In the genomic region with DNA sequence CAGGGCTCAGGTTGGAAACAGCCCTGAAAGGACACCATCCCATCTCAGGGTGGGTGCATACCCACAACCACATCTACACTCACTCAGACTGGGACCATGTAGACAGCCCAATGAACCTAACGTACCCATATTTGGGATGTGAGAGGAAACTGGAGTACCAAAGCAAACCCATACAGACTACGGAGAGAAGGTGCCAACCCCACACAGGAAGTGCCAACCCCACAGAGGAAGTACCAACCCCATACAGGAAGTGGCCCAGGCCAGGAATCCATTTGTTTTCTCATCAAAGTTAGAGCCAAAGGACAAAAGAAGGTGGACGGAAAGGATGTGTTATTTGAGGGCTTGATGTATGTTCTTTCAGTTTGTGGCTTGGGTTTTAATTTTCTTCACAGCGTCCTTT, we compare ENCODE assay signal across 17 cellular contexts. TPM values are rescaled to one million over a fixed set of nuclear protein-coding genes. Genes with fewer than 3 reads are reported as not detected.
DNase-seq lines count a peak whose midpoint lies in the region; ATAC-seq and TF ChIP-seq lines count a peak whose summit lies in the region.
"Had no signal": no experiment of that assay in that cellular context is flagged by ENCODE, and none has a peak within 500 bp of the region (broad histone marks: within the 10 kb centered on the region; RNA-seq: fewer than 3 reads in every experiment).

No MANE protein-coding gene starts in this region.

- H3K4me1 Mint-ChIP-seq in CD4-positive, alpha-beta memory T cell = peaks cover 7 to 16% (median 10%) of the 10 kb centered on the region in 4 donors
- H3K4me1 Mint-ChIP-seq in activated T-cell treated with anti-CD3 and anti-CD28 coated beads, Interleukin-2, amount 50 U/mL, for 4 hours (ENCODE audit: low read depth) = peaks cover 10% of the 10 kb centered on the region

- peak overlapping the region in 5 of 7 donors; percentile 4 to 36 (median 17) for H3K27ac Mint-ChIP-seq in CD4-positive, alpha-beta memory T cell

- H3K4me1 ChIP-seq in CD4-positive, alpha-beta memory T cell (ENCODE audit: insufficient read depth, low read length) = peaks cover 11% of the 10 kb centered on the region
- H3K4me1 ChIP-seq in breast epithelium = no peaks in the 10 kb centered on the region
- H3K4me1 ChIP-seq: thyroid gland had no signal

- no peaks in the 10 kb centered on the region for H3K36me3 ChIP-seq in CD4-positive, alpha-beta memory T cell (ENCODE audit: insufficient read depth, low read length)
- H3K36me3 ChIP-seq in breast epithelium = no peaks in the 10 kb centered on the region
- H3K36me3 ChIP-seq: thyroid gland had no signal

- CTCF ChIA-PET in CD4-positive, alpha-beta memory T cell (lab: Charles Lee; ENCODE audit: partially characterized antibody) = no interaction called here

- peak; percentile 9 to 40 (median 18) for DNase-seq in CD4-positive, alpha-beta memory T cell
- DNase-seq in HT1080 (ENCODE audit: low read depth) (peak; percentile 28), sciatic nerve (ENCODE audit: low spot score) (no peak), amygdala (lab: John Stamatoyannopoulos, UW) (no peak), LoVo (ENCODE audit: low spot score) (no peak), breast epithelium (ENCODE audit: low spot score in 2 of 2) (no peak)
- no peak for DNase-seq in activated T-cell treated with anti-CD3 and anti-CD28 coated beads, Interleukin-2, amount 50 U/mL, for 4 hours
- DNase-seq: glutamatergic neuron, H7, NCI-H524 treated with DMSO at 0.1 percent for 48 hours, small intestine, thyroid gland had no signal

- H3K27me3 Mint-ChIP-seq in CD4-positive, alpha-beta memory T cell = no peaks in the 10 kb centered on the region
- no peaks in the 10 kb centered on the region for H3K27me3 Mint-ChIP-seq in activated T-cell treated with anti-CD3 and anti-CD28 coated beads, Interleukin-2, amount 50 U/mL, for 4 hours (ENCODE audit: low read depth)

- H3K27ac ChIP-seq in CD4-positive, alpha-beta memory T cell (ENCODE audit: low read depth, low read length) = no peak overlapping the region
- no peak overlapping the region for H3K27ac ChIP-seq in breast epithelium
- H3K27ac ChIP-seq: thyroid gland had no signal

- TF ChIP-seq CTCF in breast epithelium (IDR thresholded peaks at IDR 0.05) = no peak

- ATAC-seq in activated T-cell treated with anti-CD3 and anti-CD28 coated beads, Interleukin-2, amount 50 U/mL, for 4 hours = peak in 1 of 2 donors; percentile 66
- ATAC-seq in sciatic nerve = peak; percentile 10
- ATAC-seq: activated CD4-positive, CD25-positive, alpha-beta regulatory T cell treated with anti-CD3 and anti-CD28 coated beads, Interleukin-2, amount 50 U/mL, for 24 hours; K562 had no signal

- TF ChIP-seq POLR2A in breast epithelium (IDR thresholded peaks at IDR 0.05) = no peak

- H3K4me3 Mint-ChIP-seq in CD4-positive, alpha-beta memory T cell = peak overlapping the region in 7 of 8 donors; percentile 23 to 78 (median 61)
- peak overlapping the region; percentile 59 for H3K4me3 Mint-ChIP-seq in activated T-cell treated with anti-CD3 and anti-CD28 coated beads, Interleukin-2, amount 50 U/mL, for 4 hours

- no peak overlapping the region for H3K4me3 ChIP-seq in CD4-positive, alpha-beta memory T cell (ENCODE audit: low read length in 2 of 2)
- H3K4me3 ChIP-seq in breast epithelium = no peak overlapping the region
- H3K4me3 ChIP-seq: K562, thyroid gland had no signal

- intact Hi-C loops in CD4-positive, alpha-beta memory T cell (cut with micrococcal nuclease) = no loop called here
- intact Hi-C loops in sciatic nerve (cut with DNase I) = no loop called here
- intact Hi-C loops in breast epithelium (cut with DNase I; ENCODE audit: low total_unique reads) = no loop called here

- peaks cover 0 to 2% (median 0%) of the 10 kb centered on the region in 8 donors for H3K9me3 Mint-ChIP-seq in CD4-positive, alpha-beta memory T cell
- H3K9me3 Mint-ChIP-seq in activated T-cell treated with anti-CD3 and anti-CD28 coated beads, Interleukin-2, amount 50 U/mL, for 4 hours = peaks cover 4% of the 10 kb centered on the region

- POLR2A ChIA-PET in CD4-positive, alpha-beta memory T cell (lab: Charles Lee; ENCODE audit: partially characterized antibody) = no interaction called here

- H3K27me3 ChIP-seq in CD4-positive, alpha-beta memory T cell (ENCODE audit: insufficient read depth, low read length) = no peaks in the 10 kb centered on the region
- H3K27me3 ChIP-seq in breast epithelium = no peaks in the 10 kb centered on the region
- H3K27me3 ChIP-seq: thyroid gland had no signal

- no peaks in the 10 kb centered on the region for H3K9me3 ChIP-seq in CD4-positive, alpha-beta memory T cell (ENCODE audit: control insufficient read depth in 1 of 2, low read length in 2 of 2)
- peaks cover 0 to 7% of the 10 kb centered on the region in 2 donors for H3K9me3 ChIP-seq in breast epithelium
- H3K9me3 ChIP-seq: thyroid gland had no signal

- H3K36me3 Mint-ChIP-seq in CD4-positive, alpha-beta memory T cell = no peaks in the 10 kb centered on the region
- H3K36me3 Mint-ChIP-seq in activated T-cell treated with anti-CD3 and anti-CD28 coated beads, Interleukin-2, amount 50 U/mL, for 4 hours (ENCODE audit: insufficient read depth) = no peaks in the 10 kb centered on the region

RNA-seq across cellular contexts. Expression of a gene that starts 19.5 kb away (rescaled TPM):
- not detected for total RNA-seq in CD4-positive, alpha-beta memory T cell
- polyA plus RNA-seq in CD4-positive, alpha-beta memory T cell = not detected
- not detected in 2 replicates for total RNA-seq in HT1080 (2014; rRNA removed; shearing (Covaris generic))
- polyA plus RNA-seq in HT1080 (2015; cell fraction: cytosol; rRNA removed) = not detected in 2 replicates
- not detected in 2 replicates for polyA plus RNA-seq in HT1080 (2015; cell fraction: nucleus; rRNA removed)
- not detected for total RNA-seq in activated T-cell treated with anti-CD3 and anti-CD28 coated beads, Interleukin-2, amount 50 U/mL, for 4 hours
- total RNA-seq in sciatic nerve (0.40 TPM), breast epithelium (not detected)
- total RNA-seq: epithelial cell of proximal tubule; H7; K562; osteoblast; T-helper 1 cell treated with Interleukin-12 subunit alpha and Interleukin-12 subunit beta and Interleukin-4 antibody, amounts not matched to agents 30 ng/mL and 1 ng/mL, for 36 hours; thyroid gland had no signal
- polyA plus RNA-seq: K562 had no signal

RNA-seq across cellular contexts. Expression of a gene that starts 48.1 kb away (rescaled TPM):
- 10 to 100 TPM; 37.9 to 41.0 TPM for total RNA-seq in CD4-positive, alpha-beta memory T cell
- 10 to 100 TPM; 34.8 to 41.5 TPM for polyA plus RNA-seq in CD4-positive, alpha-beta memory T cell
- 54.1 and 63.6 TPM in 2 replicates for total RNA-seq in HT1080 (2014; rRNA removed; shearing (Covaris generic))
- 33.6 and 40.4 TPM in 2 replicates for polyA plus RNA-seq in HT1080 (2015; cell fraction: cytosol; rRNA removed)
- 34.7 and 39.6 TPM in 2 replicates for polyA plus RNA-seq in HT1080 (2015; cell fraction: nucleus; rRNA removed)
- 100 to 1,000 TPM in 1 of 3 donors, 10 to 100 TPM in 2; 82.4 to 100 (median 92.5) TPM for total RNA-seq in activated T-cell treated with anti-CD3 and anti-CD28 coated beads, Interleukin-2, amount 50 U/mL, for 4 hours
- 80.6 TPM for total RNA-seq in sciatic nerve
- 100 to 1,000 TPM in 1 of 3 donors, 10 to 100 TPM in 2; 65.1 to 102 (median 89.1) TPM for total RNA-seq in breast epithelium

Comparison
In these comparisons a context has a peak if more than half of its experiments do, and no peak if none do; other contexts are left out.
1. DNase-seq: peak in CD4-positive, alpha-beta memory T cell (5 of 5) and HT1080 (single experiment); none in activated T-cell treated with anti-CD3 and anti-CD28 coated beads, Interleukin-2, amount 50 U/mL, for 4 hours (single experiment), sciatic nerve (single experiment), amygdala (0 of 56), LoVo (single experiment) and breast epithelium (0 of 2).